Comparison of ENCODE assay signal across 1 cellular context in genomic region chr17:73199751-73200317, GRCh38.
TF ChIP-seq lines count a peak whose summit lies in the region.

No MANE protein-coding gene starts in this region.

TF ChIP-seq in HepG2, 621 proteins besides CTCF, POLR2A, EP300 and RAD21 (continued from another document):
- TF ChIP-seq, protein P1, sequence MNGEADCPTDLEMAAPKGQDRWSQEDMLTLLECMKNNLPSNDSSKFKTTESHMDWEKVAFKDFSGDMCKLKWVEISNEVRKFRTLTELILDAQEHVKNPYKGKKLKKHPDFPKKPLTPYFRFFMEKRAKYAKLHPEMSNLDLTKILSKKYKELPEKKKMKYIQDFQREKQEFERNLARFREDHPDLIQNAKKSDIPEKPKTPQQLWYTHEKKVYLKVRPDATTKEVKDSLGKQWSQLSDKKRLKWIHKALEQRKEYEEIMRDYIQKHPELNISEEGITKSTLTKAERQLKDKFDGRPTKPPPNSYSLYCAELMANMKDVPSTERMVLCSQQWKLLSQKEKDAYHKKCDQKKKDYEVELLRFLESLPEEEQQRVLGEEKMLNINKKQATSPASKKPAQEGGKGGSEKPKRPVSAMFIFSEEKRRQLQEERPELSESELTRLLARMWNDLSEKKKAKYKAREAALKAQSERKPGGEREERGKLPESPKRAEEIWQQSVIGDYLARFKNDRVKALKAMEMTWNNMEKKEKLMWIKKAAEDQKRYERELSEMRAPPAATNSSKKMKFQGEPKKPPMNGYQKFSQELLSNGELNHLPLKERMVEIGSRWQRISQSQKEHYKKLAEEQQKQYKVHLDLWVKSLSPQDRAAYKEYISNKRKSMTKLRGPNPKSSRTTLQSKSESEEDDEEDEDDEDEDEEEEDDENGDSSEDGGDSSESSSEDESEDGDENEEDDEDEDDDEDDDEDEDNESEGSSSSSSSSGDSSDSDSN (CRISPR knock-in tag; IDR thresholded peaks at IDR 0.05) = 0 out of 2 replicates have a peak, but pooled peaks have one; percentile 30
- TF ChIP-seq HOXA9 (CRISPR knock-in tag; IDR thresholded peaks at IDR 0.05; ENCODE audit: borderline replicate concordance) (0 out of 2 replicates have a peak, but pooled peaks have one; percentile 28), HNF1A (IDR thresholded peaks at IDR 0.05; ENCODE audit: low read depth) (no peak), HNF1A (CRISPR knock-in tag; IDR thresholded peaks at IDR 0.05; ENCODE audit: borderline replicate concordance) (no peak), ZNF44 (CRISPR knock-in tag; IDR thresholded peaks at IDR 0.05) (0 out of 2 replicates have a peak, but pooled peaks have one; percentile 20), KDM5B (CRISPR knock-in tag; IDR thresholded peaks at IDR 0.05; ENCODE audit: borderline replicate concordance) (no peak), POLR2G (IDR thresholded peaks at IDR 0.05; ENCODE audit: low read depth, low read length) (peak; percentile 3; the same call in 1 of the 2 replicates), ZNF17 (CRISPR knock-in tag; IDR thresholded peaks at IDR 0.05) (no peak), ZNF552 (CRISPR knock-in tag; IDR thresholded peaks at IDR 0.05; ENCODE audit: borderline replicate concordance) (no peak), ZNF615 (CRISPR knock-in tag; IDR thresholded peaks at IDR 0.05; ENCODE audit: borderline replicate concordance) (no peak), RORA (CRISPR knock-in tag; IDR thresholded peaks at IDR 0.05) (no peak), ZNF687 (CRISPR knock-in tag; IDR thresholded peaks at IDR 0.05) (0 out of 2 replicates have a peak, but pooled peaks have one; percentile 14), ZNF639 (CRISPR knock-in tag; conservative IDR thresholded peaks at IDR 0.05) (no peak), TEAD2 (CRISPR knock-in tag; IDR thresholded peaks at IDR 0.05) (no peak)
- TF ChIP-seq, protein P2, sequence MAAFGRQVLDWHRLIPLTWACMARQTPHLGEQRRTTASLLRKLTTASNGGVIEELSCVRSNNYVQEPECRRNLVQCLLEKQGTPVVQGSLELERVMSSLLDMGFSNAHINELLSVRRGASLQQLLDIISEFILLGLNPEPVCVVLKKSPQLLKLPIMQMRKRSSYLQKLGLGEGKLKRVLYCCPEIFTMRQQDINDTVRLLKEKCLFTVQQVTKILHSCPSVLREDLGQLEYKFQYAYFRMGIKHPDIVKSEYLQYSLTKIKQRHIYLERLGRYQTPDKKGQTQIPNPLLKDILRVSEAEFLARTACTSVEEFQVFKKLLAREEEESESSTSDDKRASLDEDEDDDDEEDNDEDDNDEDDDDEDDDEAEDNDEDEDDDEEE (CRISPR knock-in tag; IDR thresholded peaks at IDR 0.05) = 0 out of 2 replicates have a peak, but pooled peaks have one; percentile 47
